In the genomic region with DNA sequence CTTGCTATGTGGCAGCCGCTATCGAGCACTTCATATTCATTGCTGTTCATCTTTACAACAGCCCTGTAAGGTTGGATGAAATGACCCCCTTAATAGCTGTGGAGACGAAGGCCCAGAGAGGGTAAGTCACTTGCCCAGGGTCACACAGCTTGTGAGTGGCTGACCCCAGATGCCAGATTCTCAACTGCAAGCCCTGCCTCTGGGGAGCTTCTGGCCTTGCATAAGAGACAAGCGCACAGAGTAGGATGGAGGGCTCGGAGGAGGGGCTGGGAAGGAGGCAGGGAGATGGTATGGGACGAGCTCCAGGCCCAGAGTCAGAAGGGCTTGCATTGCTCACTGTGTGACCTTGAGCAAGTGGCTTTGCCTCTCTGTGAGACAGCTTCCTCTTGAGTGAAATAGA, we compare ENCODE assay signal across 1 cellular context.
TF ChIP-seq lines count a peak whose summit lies in the region.

No MANE protein-coding gene starts in this region.

TF ChIP-seq in H1, 55 proteins besides CTCF, POLR2A, EP300 and RAD21:
- TF ChIP-seq, protein P1, sequence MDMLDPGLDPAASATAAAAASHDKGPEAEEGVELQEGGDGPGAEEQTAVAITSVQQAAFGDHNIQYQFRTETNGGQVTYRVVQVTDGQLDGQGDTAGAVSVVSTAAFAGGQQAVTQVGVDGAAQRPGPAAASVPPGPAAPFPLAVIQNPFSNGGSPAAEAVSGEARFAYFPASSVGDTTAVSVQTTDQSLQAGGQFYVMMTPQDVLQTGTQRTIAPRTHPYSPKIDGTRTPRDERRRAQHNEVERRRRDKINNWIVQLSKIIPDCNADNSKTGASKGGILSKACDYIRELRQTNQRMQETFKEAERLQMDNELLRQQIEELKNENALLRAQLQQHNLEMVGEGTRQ (IDR thresholded peaks at IDR 0.05; ENCODE audit: low read length) = no peak
- TF ChIP-seq, protein P2, sequence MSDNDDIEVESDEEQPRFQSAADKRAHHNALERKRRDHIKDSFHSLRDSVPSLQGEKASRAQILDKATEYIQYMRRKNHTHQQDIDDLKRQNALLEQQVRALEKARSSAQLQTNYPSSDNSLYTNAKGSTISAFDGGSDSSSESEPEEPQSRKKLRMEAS (IDR thresholded peaks at IDR 0.05) = no peak
- TF ChIP-seq, protein P3, sequence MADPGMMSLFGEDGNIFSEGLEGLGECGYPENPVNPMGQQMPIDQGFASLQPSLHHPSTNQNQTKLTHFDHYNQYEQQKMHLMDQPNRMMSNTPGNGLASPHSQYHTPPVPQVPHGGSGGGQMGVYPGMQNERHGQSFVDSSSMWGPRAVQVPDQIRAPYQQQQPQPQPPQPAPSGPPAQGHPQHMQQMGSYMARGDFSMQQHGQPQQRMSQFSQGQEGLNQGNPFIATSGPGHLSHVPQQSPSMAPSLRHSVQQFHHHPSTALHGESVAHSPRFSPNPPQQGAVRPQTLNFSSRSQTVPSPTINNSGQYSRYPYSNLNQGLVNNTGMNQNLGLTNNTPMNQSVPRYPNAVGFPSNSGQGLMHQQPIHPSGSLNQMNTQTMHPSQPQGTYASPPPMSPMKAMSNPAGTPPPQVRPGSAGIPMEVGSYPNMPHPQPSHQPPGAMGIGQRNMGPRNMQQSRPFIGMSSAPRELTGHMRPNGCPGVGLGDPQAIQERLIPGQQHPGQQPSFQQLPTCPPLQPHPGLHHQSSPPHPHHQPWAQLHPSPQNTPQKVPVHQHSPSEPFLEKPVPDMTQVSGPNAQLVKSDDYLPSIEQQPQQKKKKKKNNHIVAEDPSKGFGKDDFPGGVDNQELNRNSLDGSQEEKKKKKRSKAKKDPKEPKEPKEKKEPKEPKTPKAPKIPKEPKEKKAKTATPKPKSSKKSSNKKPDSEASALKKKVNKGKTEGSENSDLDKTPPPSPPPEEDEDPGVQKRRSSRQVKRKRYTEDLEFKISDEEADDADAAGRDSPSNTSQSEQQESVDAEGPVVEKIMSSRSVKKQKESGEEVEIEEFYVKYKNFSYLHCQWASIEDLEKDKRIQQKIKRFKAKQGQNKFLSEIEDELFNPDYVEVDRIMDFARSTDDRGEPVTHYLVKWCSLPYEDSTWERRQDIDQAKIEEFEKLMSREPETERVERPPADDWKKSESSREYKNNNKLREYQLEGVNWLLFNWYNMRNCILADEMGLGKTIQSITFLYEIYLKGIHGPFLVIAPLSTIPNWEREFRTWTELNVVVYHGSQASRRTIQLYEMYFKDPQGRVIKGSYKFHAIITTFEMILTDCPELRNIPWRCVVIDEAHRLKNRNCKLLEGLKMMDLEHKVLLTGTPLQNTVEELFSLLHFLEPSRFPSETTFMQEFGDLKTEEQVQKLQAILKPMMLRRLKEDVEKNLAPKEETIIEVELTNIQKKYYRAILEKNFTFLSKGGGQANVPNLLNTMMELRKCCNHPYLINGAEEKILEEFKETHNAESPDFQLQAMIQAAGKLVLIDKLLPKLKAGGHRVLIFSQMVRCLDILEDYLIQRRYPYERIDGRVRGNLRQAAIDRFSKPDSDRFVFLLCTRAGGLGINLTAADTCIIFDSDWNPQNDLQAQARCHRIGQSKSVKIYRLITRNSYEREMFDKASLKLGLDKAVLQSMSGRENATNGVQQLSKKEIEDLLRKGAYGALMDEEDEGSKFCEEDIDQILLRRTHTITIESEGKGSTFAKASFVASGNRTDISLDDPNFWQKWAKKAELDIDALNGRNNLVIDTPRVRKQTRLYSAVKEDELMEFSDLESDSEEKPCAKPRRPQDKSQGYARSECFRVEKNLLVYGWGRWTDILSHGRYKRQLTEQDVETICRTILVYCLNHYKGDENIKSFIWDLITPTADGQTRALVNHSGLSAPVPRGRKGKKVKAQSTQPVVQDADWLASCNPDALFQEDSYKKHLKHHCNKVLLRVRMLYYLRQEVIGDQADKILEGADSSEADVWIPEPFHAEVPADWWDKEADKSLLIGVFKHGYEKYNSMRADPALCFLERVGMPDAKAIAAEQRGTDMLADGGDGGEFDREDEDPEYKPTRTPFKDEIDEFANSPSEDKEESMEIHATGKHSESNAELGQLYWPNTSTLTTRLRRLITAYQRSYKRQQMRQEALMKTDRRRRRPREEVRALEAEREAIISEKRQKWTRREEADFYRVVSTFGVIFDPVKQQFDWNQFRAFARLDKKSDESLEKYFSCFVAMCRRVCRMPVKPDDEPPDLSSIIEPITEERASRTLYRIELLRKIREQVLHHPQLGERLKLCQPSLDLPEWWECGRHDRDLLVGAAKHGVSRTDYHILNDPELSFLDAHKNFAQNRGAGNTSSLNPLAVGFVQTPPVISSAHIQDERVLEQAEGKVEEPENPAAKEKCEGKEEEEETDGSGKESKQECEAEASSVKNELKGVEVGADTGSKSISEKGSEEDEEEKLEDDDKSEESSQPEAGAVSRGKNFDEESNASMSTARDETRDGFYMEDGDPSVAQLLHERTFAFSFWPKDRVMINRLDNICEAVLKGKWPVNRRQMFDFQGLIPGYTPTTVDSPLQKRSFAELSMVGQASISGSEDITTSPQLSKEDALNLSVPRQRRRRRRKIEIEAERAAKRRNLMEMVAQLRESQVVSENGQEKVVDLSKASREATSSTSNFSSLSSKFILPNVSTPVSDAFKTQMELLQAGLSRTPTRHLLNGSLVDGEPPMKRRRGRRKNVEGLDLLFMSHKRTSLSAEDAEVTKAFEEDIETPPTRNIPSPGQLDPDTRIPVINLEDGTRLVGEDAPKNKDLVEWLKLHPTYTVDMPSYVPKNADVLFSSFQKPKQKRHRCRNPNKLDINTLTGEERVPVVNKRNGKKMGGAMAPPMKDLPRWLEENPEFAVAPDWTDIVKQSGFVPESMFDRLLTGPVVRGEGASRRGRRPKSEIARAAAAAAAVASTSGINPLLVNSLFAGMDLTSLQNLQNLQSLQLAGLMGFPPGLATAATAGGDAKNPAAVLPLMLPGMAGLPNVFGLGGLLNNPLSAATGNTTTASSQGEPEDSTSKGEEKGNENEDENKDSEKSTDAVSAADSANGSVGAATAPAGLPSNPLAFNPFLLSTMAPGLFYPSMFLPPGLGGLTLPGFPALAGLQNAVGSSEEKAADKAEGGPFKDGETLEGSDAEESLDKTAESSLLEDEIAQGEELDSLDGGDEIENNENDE (IDR thresholded peaks at IDR 0.05; ENCODE audit: insufficient replicate concordance, low read length) = no peak
- no peak for TF ChIP-seq BACH1 (IDR thresholded peaks at IDR 0.05; ENCODE audit: low read length)
